In the genomic region with DNA sequence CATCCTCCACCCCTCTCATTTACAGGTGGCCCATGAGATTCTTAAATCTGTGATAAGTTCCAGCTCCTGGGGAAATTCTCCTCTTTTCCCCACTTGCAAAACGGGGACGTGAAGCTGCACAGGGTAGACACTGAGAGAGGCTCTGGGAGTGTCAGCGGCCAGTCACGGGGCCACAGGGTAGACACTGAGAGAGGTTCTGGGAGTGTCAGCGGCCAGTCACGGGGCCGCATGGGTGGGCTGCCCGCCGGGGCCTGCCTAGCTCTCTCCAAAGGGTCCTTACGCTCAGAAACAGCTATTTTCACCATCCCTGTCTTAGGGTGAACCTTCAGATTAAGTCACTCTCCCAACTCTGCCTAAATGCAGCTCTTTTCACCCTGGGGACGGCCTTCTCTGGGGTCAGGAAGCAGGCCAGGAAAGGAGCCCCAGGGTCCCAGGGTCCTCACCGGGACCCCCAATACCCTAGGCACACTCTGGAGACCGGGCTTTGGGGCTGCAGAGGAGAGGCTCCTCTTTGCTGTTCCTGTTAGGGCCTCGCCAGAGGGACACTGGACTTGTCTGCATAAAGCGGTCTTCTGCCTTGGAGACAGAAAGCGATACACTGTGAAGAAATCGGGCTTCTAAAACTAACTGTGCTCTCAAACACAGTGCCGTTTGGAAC, we compare ENCODE assay signal across 1 cellular context.
A peak's percentile ranks its signal among the peaks of the same experiment; 100 is the strongest.
TF ChIP-seq lines count a peak whose summit lies in the region.

No MANE protein-coding gene starts in this region.

TF ChIP-seq in HepG2, 621 proteins besides CTCF, POLR2A, EP300 and RAD21:
- TF ChIP-seq, protein P1, sequence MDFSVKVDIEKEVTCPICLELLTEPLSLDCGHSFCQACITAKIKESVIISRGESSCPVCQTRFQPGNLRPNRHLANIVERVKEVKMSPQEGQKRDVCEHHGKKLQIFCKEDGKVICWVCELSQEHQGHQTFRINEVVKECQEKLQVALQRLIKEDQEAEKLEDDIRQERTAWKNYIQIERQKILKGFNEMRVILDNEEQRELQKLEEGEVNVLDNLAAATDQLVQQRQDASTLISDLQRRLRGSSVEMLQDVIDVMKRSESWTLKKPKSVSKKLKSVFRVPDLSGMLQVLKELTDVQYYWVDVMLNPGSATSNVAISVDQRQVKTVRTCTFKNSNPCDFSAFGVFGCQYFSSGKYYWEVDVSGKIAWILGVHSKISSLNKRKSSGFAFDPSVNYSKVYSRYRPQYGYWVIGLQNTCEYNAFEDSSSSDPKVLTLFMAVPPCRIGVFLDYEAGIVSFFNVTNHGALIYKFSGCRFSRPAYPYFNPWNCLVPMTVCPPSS (IDR thresholded peaks at IDR 0.05), result no peak
- TF ChIP-seq ZBTB8A (CRISPR knock-in tag; IDR thresholded peaks at IDR 0.05; ENCODE audit: borderline replicate concordance, low read depth), result no peak
- TF ChIP-seq ZFP82 (CRISPR knock-in tag; IDR thresholded peaks at IDR 0.05; ENCODE audit: borderline replicate concordance), result no peak
- TF ChIP-seq SPEN (CRISPR knock-in tag; IDR thresholded peaks at IDR 0.05; ENCODE audit: low read depth), result 0 out of 2 replicates have a peak, but pooled peaks have one; percentile 13
- TF ChIP-seq ZNF891 (CRISPR knock-in tag; IDR thresholded peaks at IDR 0.05), result 0 out of 2 replicates have a peak, but pooled peaks have one; percentile 33
- peak; percentile 19; the same call in 1 of the 2 replicates for TF ChIP-seq EEA1 (CRISPR knock-in tag; IDR thresholded peaks at IDR 0.05; ENCODE audit: borderline replicate concordance)
- TF ChIP-seq, protein P2, sequence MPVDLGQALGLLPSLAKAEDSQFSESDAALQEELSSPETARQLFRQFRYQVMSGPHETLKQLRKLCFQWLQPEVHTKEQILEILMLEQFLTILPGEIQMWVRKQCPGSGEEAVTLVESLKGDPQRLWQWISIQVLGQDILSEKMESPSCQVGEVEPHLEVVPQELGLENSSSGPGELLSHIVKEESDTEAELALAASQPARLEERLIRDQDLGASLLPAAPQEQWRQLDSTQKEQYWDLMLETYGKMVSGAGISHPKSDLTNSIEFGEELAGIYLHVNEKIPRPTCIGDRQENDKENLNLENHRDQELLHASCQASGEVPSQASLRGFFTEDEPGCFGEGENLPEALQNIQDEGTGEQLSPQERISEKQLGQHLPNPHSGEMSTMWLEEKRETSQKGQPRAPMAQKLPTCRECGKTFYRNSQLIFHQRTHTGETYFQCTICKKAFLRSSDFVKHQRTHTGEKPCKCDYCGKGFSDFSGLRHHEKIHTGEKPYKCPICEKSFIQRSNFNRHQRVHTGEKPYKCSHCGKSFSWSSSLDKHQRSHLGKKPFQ (CRISPR knock-in tag; IDR thresholded peaks at IDR 0.05; ENCODE audit: insufficient replicate concordance), result no peak
- TF ChIP-seq, protein P3, sequence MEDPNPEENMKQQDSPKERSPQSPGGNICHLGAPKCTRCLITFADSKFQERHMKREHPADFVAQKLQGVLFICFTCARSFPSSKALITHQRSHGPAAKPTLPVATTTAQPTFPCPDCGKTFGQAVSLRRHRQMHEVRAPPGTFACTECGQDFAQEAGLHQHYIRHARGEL (CRISPR knock-in tag; IDR thresholded peaks at IDR 0.05), result no peak
- TF ChIP-seq, protein P4, sequence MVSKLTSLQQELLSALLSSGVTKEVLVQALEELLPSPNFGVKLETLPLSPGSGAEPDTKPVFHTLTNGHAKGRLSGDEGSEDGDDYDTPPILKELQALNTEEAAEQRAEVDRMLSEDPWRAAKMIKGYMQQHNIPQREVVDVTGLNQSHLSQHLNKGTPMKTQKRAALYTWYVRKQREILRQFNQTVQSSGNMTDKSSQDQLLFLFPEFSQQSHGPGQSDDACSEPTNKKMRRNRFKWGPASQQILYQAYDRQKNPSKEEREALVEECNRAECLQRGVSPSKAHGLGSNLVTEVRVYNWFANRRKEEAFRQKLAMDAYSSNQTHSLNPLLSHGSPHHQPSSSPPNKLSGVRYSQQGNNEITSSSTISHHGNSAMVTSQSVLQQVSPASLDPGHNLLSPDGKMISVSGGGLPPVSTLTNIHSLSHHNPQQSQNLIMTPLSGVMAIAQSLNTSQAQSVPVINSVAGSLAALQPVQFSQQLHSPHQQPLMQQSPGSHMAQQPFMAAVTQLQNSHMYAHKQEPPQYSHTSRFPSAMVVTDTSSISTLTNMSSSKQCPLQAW (CRISPR knock-in tag; IDR thresholded peaks at IDR 0.05), result 0 out of 2 replicates have a peak, but pooled peaks have one; percentile 33
- no peak for TF ChIP-seq ZNF816 (CRISPR knock-in tag; IDR thresholded peaks at IDR 0.05; ENCODE audit: borderline replicate concordance)
- TF ChIP-seq ZNF20 (CRISPR knock-in tag; IDR thresholded peaks at IDR 0.05), result no peak
- TF ChIP-seq, protein P5, sequence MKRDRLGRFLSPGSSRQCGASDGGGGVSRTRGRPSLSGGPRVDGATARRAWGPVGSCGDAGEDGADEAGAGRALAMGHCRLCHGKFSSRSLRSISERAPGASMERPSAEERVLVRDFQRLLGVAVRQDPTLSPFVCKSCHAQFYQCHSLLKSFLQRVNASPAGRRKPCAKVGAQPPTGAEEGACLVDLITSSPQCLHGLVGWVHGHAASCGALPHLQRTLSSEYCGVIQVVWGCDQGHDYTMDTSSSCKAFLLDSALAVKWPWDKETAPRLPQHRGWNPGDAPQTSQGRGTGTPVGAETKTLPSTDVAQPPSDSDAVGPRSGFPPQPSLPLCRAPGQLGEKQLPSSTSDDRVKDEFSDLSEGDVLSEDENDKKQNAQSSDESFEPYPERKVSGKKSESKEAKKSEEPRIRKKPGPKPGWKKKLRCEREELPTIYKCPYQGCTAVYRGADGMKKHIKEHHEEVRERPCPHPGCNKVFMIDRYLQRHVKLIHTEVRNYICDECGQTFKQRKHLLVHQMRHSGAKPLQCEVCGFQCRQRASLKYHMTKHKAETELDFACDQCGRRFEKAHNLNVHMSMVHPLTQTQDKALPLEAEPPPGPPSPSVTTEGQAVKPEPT (CRISPR knock-in tag; IDR thresholded peaks at IDR 0.05; ENCODE audit: low read depth), result 0 out of 2 replicates have a peak, but pooled peaks have one; percentile 51
- no peak for TF ChIP-seq SRSF4 (IDR thresholded peaks at IDR 0.05; ENCODE audit: low read depth, low read length, poor library complexity, severe bottlenecking)
- TF ChIP-seq MTA1 (CRISPR knock-in tag; IDR thresholded peaks at IDR 0.05; ENCODE audit: borderline replicate concordance), result no peak
- TF ChIP-seq RARA (CRISPR knock-in tag; IDR thresholded peaks at IDR 0.05), result no peak
- TF ChIP-seq ZNF879 (CRISPR knock-in tag; IDR thresholded peaks at IDR 0.05), result no peak
- no peak for TF ChIP-seq ZNF589 (CRISPR knock-in tag; conservative IDR thresholded peaks at IDR 0.05)
- TF ChIP-seq ZNF17 (CRISPR knock-in tag; IDR thresholded peaks at IDR 0.05), result no peak
- no peak for TF ChIP-seq KLF16 (CRISPR knock-in tag; IDR thresholded peaks at IDR 0.05)
- no peak for TF ChIP-seq NFKB2 (CRISPR knock-in tag; IDR thresholded peaks at IDR 0.05; ENCODE audit: borderline replicate concordance)
- no peak for TF ChIP-seq HMGA1 (CRISPR knock-in tag; conservative IDR thresholded peaks at IDR 0.05)
- TF ChIP-seq, protein P6, sequence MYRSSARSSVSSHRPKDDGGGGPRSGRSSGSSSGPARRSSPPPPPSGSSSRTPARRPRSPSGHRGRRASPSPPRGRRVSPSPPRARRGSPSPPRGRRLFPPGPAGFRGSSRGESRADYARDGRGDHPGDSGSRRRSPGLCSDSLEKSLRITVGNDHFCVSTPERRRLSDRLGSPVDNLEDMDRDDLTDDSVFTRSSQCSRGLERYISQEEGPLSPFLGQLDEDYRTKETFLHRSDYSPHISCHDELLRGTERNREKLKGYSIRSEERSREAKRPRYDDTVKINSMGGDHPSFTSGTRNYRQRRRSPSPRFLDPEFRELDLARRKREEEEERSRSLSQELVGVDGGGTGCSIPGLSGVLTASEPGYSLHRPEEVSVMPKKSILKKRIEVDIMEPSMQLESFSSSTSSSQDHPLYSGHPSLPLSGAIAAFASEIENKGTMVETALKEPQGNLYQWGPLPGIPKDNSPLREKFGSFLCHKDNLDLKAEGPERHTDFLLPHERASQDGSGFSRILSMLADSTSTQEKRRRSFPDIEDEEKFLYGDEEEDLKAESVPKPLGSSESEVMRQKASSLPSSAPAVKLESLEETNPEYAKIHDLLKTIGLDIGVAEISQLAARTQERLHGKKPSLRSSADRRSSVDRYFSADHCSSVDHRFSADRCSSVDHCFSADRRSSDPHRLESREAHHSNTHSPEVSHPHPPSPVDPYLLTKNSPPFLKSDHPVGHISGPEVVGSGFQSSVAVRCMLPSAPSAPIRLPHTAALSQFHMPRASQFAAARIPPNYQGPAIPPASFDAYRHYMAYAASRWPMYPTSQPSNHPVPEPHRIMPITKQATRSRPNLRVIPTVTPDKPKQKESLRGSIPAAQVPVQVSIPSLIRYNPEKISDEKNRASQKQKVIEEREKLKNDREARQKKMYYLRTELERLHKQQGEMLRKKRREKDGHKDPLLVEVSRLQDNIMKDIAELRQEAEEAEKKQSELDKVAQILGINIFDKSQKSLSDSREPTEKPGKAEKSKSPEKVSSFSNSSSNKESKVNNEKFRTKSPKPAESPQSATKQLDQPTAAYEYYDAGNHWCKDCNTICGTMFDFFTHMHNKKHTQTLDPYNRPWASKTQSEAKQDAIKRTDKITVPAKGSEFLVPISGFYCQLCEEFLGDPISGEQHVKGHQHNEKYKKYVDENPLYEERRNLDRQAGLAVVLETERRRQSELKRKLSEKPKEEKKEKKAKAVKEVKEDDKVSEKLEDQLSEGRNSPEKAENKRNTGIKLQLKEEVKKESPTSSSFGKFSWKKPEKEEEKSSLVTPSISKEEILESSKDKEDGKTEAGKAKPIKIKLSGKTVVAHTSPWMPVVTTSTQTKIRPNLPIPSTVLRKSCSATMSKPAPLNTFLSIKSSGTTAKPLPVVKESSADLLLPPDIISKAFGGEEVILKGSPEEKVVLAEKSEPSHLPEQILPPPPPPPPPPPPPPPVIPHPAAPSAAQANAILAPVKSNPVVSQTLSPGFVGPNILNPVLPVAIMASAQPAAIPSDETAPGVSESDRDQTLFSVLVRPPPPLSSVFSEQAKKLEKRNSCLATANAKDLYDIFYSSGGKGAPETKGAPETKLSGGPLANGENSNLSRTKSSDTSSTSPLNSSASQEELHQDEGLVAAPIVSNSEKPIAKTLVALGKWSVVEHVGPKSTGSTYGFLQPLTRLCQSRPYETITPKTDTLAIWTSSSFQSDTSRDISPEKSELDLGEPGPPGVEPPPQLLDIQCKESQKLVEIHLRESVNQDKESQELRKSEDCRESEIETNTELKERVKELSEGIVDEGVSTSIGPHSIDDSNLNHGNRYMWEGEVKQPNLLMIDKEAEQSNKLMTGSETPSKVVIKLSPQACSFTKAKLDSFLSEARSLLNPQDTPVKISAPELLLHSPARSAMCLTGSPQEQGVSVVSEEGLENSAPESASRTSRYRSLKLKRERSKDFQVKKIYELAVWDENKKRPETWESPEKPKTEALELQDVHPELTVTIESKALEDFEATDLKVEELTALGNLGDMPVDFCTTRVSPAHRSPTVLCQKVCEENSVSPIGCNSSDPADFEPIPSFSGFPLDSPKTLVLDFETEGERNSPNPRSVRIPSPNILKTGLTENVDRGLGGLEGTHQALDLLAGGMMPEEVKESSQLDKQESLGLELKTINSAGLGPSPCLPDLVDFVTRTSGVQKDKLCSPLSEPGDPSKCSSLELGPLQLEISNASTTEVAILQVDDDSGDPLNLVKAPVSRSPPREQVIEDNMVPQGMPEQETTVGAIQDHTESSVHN (CRISPR knock-in tag; IDR thresholded peaks at IDR 0.05), result no peak
- TF ChIP-seq, protein P7, sequence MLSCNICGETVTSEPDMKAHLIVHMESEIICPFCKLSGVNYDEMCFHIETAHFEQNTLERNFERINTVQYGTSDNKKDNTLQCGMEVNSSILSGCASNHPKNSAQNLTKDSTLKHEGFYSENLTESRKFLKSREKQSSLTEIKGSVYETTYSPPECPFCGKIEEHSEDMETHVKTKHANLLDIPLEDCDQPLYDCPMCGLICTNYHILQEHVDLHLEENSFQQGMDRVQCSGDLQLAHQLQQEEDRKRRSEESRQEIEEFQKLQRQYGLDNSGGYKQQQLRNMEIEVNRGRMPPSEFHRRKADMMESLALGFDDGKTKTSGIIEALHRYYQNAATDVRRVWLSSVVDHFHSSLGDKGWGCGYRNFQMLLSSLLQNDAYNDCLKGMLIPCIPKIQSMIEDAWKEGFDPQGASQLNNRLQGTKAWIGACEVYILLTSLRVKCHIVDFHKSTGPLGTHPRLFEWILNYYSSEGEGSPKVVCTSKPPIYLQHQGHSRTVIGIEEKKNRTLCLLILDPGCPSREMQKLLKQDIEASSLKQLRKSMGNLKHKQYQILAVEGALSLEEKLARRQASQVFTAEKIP (CRISPR knock-in tag; IDR thresholded peaks at IDR 0.05; ENCODE audit: borderline replicate concordance), result no peak
- TF ChIP-seq, protein P8, sequence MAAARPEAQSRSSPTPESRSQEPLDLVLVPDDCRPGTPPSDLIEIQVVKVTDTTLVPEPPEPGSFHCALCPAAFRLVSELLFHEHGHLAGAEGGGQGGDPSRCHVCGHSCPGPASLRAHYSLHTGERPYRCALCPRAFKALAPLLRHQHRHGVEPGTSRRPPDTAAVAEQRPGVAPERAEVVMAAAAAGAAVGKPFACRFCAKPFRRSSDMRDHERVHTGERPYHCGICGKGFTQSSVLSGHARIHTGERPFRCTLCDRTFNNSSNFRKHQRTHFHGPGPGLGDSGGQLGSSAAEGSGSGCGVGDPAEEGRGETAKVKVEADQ (CRISPR knock-in tag; IDR thresholded peaks at IDR 0.05; ENCODE audit: borderline replicate concordance), result 0 out of 2 replicates have a peak, but pooled peaks have one; percentile 6
- peak; percentile 84 for TF ChIP-seq ZNF501 (CRISPR knock-in tag; IDR thresholded peaks at IDR 0.05)
- no peak for TF ChIP-seq ZNF713 (CRISPR knock-in tag; IDR thresholded peaks at IDR 0.05)
- TF ChIP-seq ZNF563 (CRISPR knock-in tag; IDR thresholded peaks at IDR 0.05), result no peak
- TF ChIP-seq HNRNPLL (IDR thresholded peaks at IDR 0.05; ENCODE audit: low read depth, low read length, poor library complexity, severe bottlenecking), result no peak
- TF ChIP-seq ZBTB38 (CRISPR knock-in tag; IDR thresholded peaks at IDR 0.05), result 0 out of 2 replicates have a peak, but pooled peaks have one; percentile 58
